ENCODE assay signal across 22 cellular contexts in the genomic region with DNA sequence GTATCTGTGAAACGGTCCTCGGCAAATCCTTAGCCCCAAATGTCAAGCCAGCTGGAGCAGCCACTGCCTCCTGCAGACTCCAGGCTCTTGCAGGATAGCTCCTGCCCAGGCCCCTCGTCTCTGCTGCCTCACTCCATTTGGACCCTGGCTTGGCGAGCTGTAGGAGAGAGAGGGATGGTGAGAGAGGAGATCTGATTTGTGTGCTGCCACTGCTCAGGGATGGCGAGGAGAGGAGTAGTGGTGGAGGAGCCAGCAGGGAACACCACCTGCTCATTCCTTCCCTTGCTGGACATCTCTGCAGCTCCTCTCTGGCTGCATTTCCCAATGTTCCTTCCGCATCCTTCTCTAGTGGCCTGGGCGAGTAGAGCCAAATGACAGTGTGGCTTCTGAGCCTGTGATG.
"Had no signal": no experiment of that assay in that cellular context is flagged by ENCODE, and none has a peak within 500 bp of the region (broad histone marks: within the 10 kb centered on the region; RNA-seq: fewer than 3 reads in every experiment).

No MANE protein-coding gene starts in this region.

- H3K4me1 ChIP-seq: colonic mucosa, gastroesophageal sphincter, sigmoid colon, uterus had no signal

- H3K36me3 ChIP-seq: colonic mucosa, gastroesophageal sphincter, sigmoid colon, uterus had no signal

- H3K9me3 ChIP-seq: colonic mucosa, gastroesophageal sphincter, sigmoid colon, uterus had no signal

- H3K4me1 Mint-ChIP-seq: activated CD4-positive, alpha-beta T cell treated with anti-CD3 and anti-CD28 coated beads for 36 hours; naive thymus-derived CD4-positive, alpha-beta T cell; stimulated activated effector memory CD8-positive, alpha-beta T cell treated with anti-CD3 and anti-CD28 coated beads, Interleukin-12 subunit alpha, Interleukin-12 subunit beta, amount 100 ng/mL, for 72 hours; stimulated activated naive CD8-positive, alpha-beta T cell treated with anti-CD3 and anti-CD28 coated beads, Interleukin-15, amount 100 ng/mL, for 72 hours had no signal

- DNase-seq: activated CD4-positive, alpha-beta T cell treated with anti-CD3 and anti-CD28 coated beads for 36 hours; activated CD4-positive, CD25-positive, alpha-beta regulatory T cell; activated CD8-positive, alpha-beta T cell treated with anti-CD3 and anti-CD28 coated beads, Interleukin-2, amount 10 ng/mL, durations not matched to agents 7 days and 5 days; activated effector memory CD4-positive, alpha-beta T cell treated with Interleukin-2 at 50 U/mL for 16 hours; activated naive CD4-positive, alpha-beta T cell treated with Interleukin-2 at 50 U/mL for 16 hours; colonic mucosa; effector memory CD4-positive, alpha-beta T cell; kidney; left colon; sigmoid colon; small intestine; stimulated activated CD4-positive, alpha-beta T cell treated with anti-CD3 and anti-CD28 coated beads, Interleukin-4, amount 100 ng/mL, for 24 hours; stimulated activated naive CD8-positive, alpha-beta T cell treated with anti-CD3 and anti-CD28 coated beads, Interleukin-15, amount 100 ng/mL, for 72 hours; uterus had no signal

- H3K27me3 ChIP-seq: colonic mucosa, gastroesophageal sphincter, hepatocyte, sigmoid colon, uterus had no signal

- H3K9me3 Mint-ChIP-seq: mesothelial cell of epicardium; neural crest cell; stimulated activated effector memory CD8-positive, alpha-beta T cell treated with anti-CD3 and anti-CD28 coated beads, Interleukin-12 subunit alpha, Interleukin-12 subunit beta, amount 100 ng/mL, for 72 hours; stimulated activated naive CD8-positive, alpha-beta T cell treated with anti-CD3 and anti-CD28 coated beads, Interleukin-15, amount 100 ng/mL, for 72 hours; type B pancreatic cell had no signal

- H3K27me3 Mint-ChIP-seq: activated CD4-positive, alpha-beta T cell treated with anti-CD3 and anti-CD28 coated beads for 36 hours; activated naive CD8-positive, alpha-beta T cell; stimulated activated naive CD8-positive, alpha-beta T cell treated with anti-CD3 and anti-CD28 coated beads, Interleukin-15, amount 100 ng/mL, for 72 hours had no signal

- H3K27ac Mint-ChIP-seq: activated CD4-positive, alpha-beta T cell treated with anti-CD3 and anti-CD28 coated beads for 36 hours; activated CD8-positive, alpha-beta T cell treated with anti-CD3 and anti-CD28 coated beads, Interleukin-2, amount 10 ng/mL, durations not matched to agents 7 days and 5 days; activated naive CD8-positive, alpha-beta T cell; mesothelial cell of epicardium; naive thymus-derived CD4-positive, alpha-beta T cell; stimulated activated effector memory CD8-positive, alpha-beta T cell treated with anti-CD3 and anti-CD28 coated beads, Interleukin-12 subunit alpha, Interleukin-12 subunit beta, amount 100 ng/mL, for 72 hours; type B pancreatic cell had no signal

- H3K4me3 ChIP-seq: colonic mucosa, gastroesophageal sphincter, hepatocyte, sigmoid colon, uterus had no signal

- H3K27ac ChIP-seq: colonic mucosa, gastroesophageal sphincter, hepatocyte, sigmoid colon, uterus had no signal

- H3K36me3 Mint-ChIP-seq: mesothelial cell of epicardium; stimulated activated effector memory CD8-positive, alpha-beta T cell treated with anti-CD3 and anti-CD28 coated beads, Interleukin-12 subunit alpha, Interleukin-12 subunit beta, amount 100 ng/mL, for 72 hours; type B pancreatic cell had no signal

- ATAC-seq: activated CD4-positive, alpha-beta T cell treated with anti-CD3 and anti-CD28 coated beads for 36 hours; activated CD8-positive, alpha-beta T cell treated with anti-CD3 and anti-CD28 coated beads, Interleukin-2, amount 10 ng/mL, durations not matched to agents 7 days and 5 days; gastroesophageal sphincter; left colon; naive thymus-derived CD4-positive, alpha-beta T cell; stimulated activated effector memory CD8-positive, alpha-beta T cell treated with anti-CD3 and anti-CD28 coated beads, Interleukin-12 subunit alpha, Interleukin-12 subunit beta, amount 100 ng/mL, for 72 hours; stimulated activated naive CD8-positive, alpha-beta T cell treated with anti-CD3 and anti-CD28 coated beads, Interleukin-15, amount 100 ng/mL, for 72 hours had no signal

- H3K4me3 Mint-ChIP-seq: activated CD4-positive, alpha-beta T cell treated with anti-CD3 and anti-CD28 coated beads for 36 hours; activated CD8-positive, alpha-beta T cell treated with anti-CD3 and anti-CD28 coated beads, Interleukin-2, amount 10 ng/mL, durations not matched to agents 7 days and 5 days; activated naive CD8-positive, alpha-beta T cell; mesothelial cell of epicardium; naive thymus-derived CD4-positive, alpha-beta T cell; neural crest cell; stimulated activated effector memory CD8-positive, alpha-beta T cell treated with anti-CD3 and anti-CD28 coated beads, Interleukin-12 subunit alpha, Interleukin-12 subunit beta, amount 100 ng/mL, for 72 hours; stimulated activated naive CD8-positive, alpha-beta T cell treated with anti-CD3 and anti-CD28 coated beads, Interleukin-15, amount 100 ng/mL, for 72 hours; type B pancreatic cell had no signal
